ENCODE assay signal across 8 cellular contexts in the genomic region with DNA sequence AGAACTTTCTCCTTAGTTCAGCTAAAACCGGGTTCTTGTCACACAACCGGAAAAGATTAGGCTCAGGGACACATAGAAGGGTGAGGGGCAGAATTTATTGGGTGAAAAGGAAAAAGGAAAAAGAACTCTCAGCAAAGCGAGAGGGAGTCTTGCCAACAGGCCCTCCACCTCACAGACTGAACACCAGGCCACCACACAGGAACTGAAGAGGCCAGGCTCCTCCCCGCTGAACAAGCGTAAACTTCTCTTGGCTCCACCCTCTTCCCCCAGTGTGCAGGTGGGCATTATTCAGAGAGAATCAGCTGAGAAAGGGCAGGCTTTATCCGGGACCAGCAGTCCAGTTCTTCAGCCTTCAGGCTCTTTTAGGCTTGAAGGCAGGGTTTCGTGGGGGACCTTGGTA.
DNase-seq lines count a peak whose midpoint lies in the region; ATAC-seq and TF ChIP-seq lines count a peak whose summit lies in the region.

No MANE protein-coding gene starts in this region.

- no peaks in the 10 kb centered on the region for H3K27me3 Mint-ChIP-seq in activated T-cell treated with anti-CD3 and anti-CD28 coated beads, Interleukin-2, amount 50 U/mL, for 72 hours (ENCODE audit: low read depth)

- H3K27ac ChIP-seq in foreskin keratinocyte: no peak overlapping the region

- peak overlapping the region; percentile 90 for H3K27ac Mint-ChIP-seq in activated T-cell treated with anti-CD3 and anti-CD28 coated beads, Interleukin-2, amount 50 U/mL, for 72 hours

- peak; percentile 86 for ATAC-seq in GM21381 (IDR thresholded peaks at IDR 0.05; ENCODE audit: unreplicated experiment)
- ATAC-seq in HG03571 (IDR thresholded peaks at IDR 0.05; ENCODE audit: unreplicated experiment): peak; percentile 82
- peak; percentile 89 to 93 for ATAC-seq in activated T-cell treated with anti-CD3 and anti-CD28 coated beads, Interleukin-2, amount 50 U/mL, for 72 hours (replicated peaks in 1 of 2)
- no peak for ATAC-seq in esophagus mucosa
- no peak for ATAC-seq in foreskin keratinocyte

- CTCF ChIA-PET in GM10248 (lab: Yijun Ruan, JAX): no interaction called here

- H3K4me1 ChIP-seq in foreskin keratinocyte: no peaks in the 10 kb centered on the region

- H3K9me3 Mint-ChIP-seq in activated T-cell treated with anti-CD3 and anti-CD28 coated beads, Interleukin-2, amount 50 U/mL, for 72 hours: no peaks in the 10 kb centered on the region

- H3K36me3 Mint-ChIP-seq in activated T-cell treated with anti-CD3 and anti-CD28 coated beads, Interleukin-2, amount 50 U/mL, for 72 hours (ENCODE audit: insufficient read depth in 2 of 2): no peaks in the 10 kb centered on the region

- H3K27me3 ChIP-seq in foreskin keratinocyte: no peaks in the 10 kb centered on the region

- H3K4me1 Mint-ChIP-seq in activated T-cell treated with anti-CD3 and anti-CD28 coated beads, Interleukin-2, amount 50 U/mL, for 72 hours (ENCODE audit: low read depth): peaks cover 23% of the 10 kb centered on the region

- TF ChIP-seq CTCF in GM10248 (IDR thresholded peaks at IDR 0.05; ENCODE audit: control extremely low read depth, extremely low read depth, low read depth, missing control alignments) (no peak), foreskin keratinocyte (conservative IDR thresholded peaks at IDR 0.05) (no peak)

- POLR2A ChIA-PET in GM10248 (lab: Yijun Ruan, JAX): no interaction called here

- peak overlapping the region; percentile 61 to 81 for H3K4me3 Mint-ChIP-seq in activated T-cell treated with anti-CD3 and anti-CD28 coated beads, Interleukin-2, amount 50 U/mL, for 72 hours

- DNase-seq in GM10248 (ENCODE audit: extremely low spot score): peak; percentile 50
- peak; percentile 50 to 53 for DNase-seq in activated T-cell treated with anti-CD3 and anti-CD28 coated beads, Interleukin-2, amount 50 U/mL, for 72 hours
- DNase-seq in stimulated activated CD4-positive, alpha-beta T cell treated with anti-CD3 and anti-CD28 coated beads, Interleukin-2, amount 100 ng/mL, for 4 hours (ENCODE audit: low read depth): peak; percentile 28
- DNase-seq in HPDE6-E6E7 (ENCODE audit: extremely low spot score): no peak
- no peak for DNase-seq in foreskin keratinocyte

Comparison
In these comparisons a context has a peak if more than half of its experiments do, and no peak if none do; other contexts are left out.
1. DNase-seq: peak in GM10248 (single experiment), activated T-cell treated with anti-CD3 and anti-CD28 coated beads, Interleukin-2, amount 50 U/mL, for 72 hours (2 of 2) and stimulated activated CD4-positive, alpha-beta T cell treated with anti-CD3 and anti-CD28 coated beads, Interleukin-2, amount 100 ng/mL, for 4 hours (single experiment); none in HPDE6-E6E7 (single experiment) and foreskin keratinocyte (0 of 2).
2. ATAC-seq: peak in GM21381 (single experiment), HG03571 (single experiment) and activated T-cell treated with anti-CD3 and anti-CD28 coated beads, Interleukin-2, amount 50 U/mL, for 72 hours (2 of 2); none in esophagus mucosa (single experiment) and foreskin keratinocyte (single experiment).